14 cellular contexts compared by ENCODE assay signal in the genomic region with DNA sequence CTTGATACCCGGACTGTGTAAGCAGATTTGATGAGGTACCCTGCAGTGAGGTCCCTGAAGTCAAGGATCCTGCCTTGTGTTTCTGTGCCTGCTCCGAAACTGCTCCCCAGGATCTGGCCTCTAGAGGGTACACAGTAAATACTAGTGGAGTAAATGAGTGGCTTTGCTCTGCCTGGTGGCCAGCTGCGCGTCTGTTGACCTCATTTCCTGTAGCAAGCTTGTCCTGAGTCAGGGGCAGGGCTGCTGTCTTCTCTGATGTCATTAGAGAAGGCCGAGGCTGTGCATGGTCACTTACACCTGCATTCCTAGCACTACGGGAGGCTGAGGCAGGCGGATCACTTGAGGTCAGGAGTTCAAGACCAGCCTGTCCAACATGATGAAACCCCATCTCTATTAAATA.
A peak's percentile ranks its signal among the peaks of the same experiment; 100 is the strongest.
DNase-seq lines count a peak whose midpoint lies in the region; ATAC-seq and TF ChIP-seq lines count a peak whose summit lies in the region.
"Had no signal": no experiment of that assay in that cellular context is flagged by ENCODE, and none has a peak within 500 bp of the region (broad histone marks: within the 10 kb centered on the region; RNA-seq: fewer than 3 reads in every experiment).

No MANE protein-coding gene starts in this region.

- no peak overlapping the region for H2AK5ac ChIP-seq in neuronal stem cell (ENCODE audit: low read depth, low read length)

- no peak overlapping the region for H3K23ac ChIP-seq in neuronal stem cell (ENCODE audit: low read depth, low read length, poor library complexity)

- no peak for TF ChIP-seq POLR2A in suprapubic skin (IDR thresholded peaks at IDR 0.05)

- no peak overlapping the region for H3K9ac ChIP-seq in neuronal stem cell (ENCODE audit: low read depth, low read length, poor library complexity)

- H2AFZ ChIP-seq in neuronal stem cell (ENCODE audit: low read length), result no peak overlapping the region

- H2BK12ac ChIP-seq in neuronal stem cell (ENCODE audit: low read length), result no peak overlapping the region

- no peak overlapping the region for H4K8ac ChIP-seq in neuronal stem cell (ENCODE audit: low read depth, low read length)

- H3K27me3 ChIP-seq in neuronal stem cell (ENCODE audit: control insufficient read depth in 3 of 3, insufficient read depth in 3 of 3, low read depth in 1 of 3, low read length in 3 of 3) (no peaks in the 10 kb centered on the region), suprapubic skin (no peaks in the 10 kb centered on the region)
- H3K27me3 ChIP-seq: pancreas had no signal

- H3K4me2 ChIP-seq in neuronal stem cell (ENCODE audit: insufficient read depth, low read length, poor library complexity, severe bottlenecking), result no peak overlapping the region
- H3K4me2 ChIP-seq: A549 had no signal

- H3K4me1 ChIP-seq in neuronal stem cell (ENCODE audit: control insufficient read depth in 2 of 2, insufficient read depth in 1 of 2, low read depth in 1 of 2, low read length in 2 of 2) (peaks cover 0 to 7% of the 10 kb centered on the region in 2 donors), suprapubic skin (no peaks in the 10 kb centered on the region)
- H3K4me1 ChIP-seq: pancreas had no signal

- H3K14ac ChIP-seq in neuronal stem cell (ENCODE audit: low read length), result no peak overlapping the region

- no peak overlapping the region for H2BK15ac ChIP-seq in neuronal stem cell (ENCODE audit: low read length)

- no peak for TF ChIP-seq EP300 in suprapubic skin (IDR thresholded peaks at IDR 0.05)

- TF ChIP-seq CTCF in fibroblast of villous mesenchyme (IDR thresholded peaks at IDR 0.05; ENCODE audit: insufficient read depth, low read depth, low read length) (peak; percentile 20), suprapubic skin (IDR thresholded peaks at IDR 0.05) (no peak)

- DNase-seq in Right ventricle myocardium inferior (ENCODE audit: missing footprints), result no peak
- no peak for DNase-seq in cardiac septum (ENCODE audit: low spot score)
- peak; percentile 87 for DNase-seq in RKO (ENCODE audit: low spot score)
- DNase-seq in fibroblast of villous mesenchyme (ENCODE audit: low read depth), result peak; percentile 69
- peak; percentile 48 for DNase-seq in renal cortical epithelial cell (ENCODE audit: low read depth)
- DNase-seq in neuronal stem cell (ENCODE audit: low spot score), result no peak
- no peak for DNase-seq in suprapubic skin (ENCODE audit: low spot score in 2 of 2)
- DNase-seq: activated CD4-positive, alpha-beta T cell treated with anti-CD3 and anti-CD28 coated beads for 36 hours; anterior cingulate cortex; NCI-H1694; pancreas had no signal

- H3K4me3 ChIP-seq in fibroblast of villous mesenchyme (ENCODE audit: low read depth, low read length) (no peak overlapping the region), neuronal stem cell (ENCODE audit: low read length in 2 of 2) (no peak overlapping the region), suprapubic skin (no peak overlapping the region)
- H3K4me3 ChIP-seq: A549, lung, pancreas had no signal

- intact Hi-C loops in Right ventricle myocardium inferior (cut with DNase I) (no loop called here), cardiac septum (cut with DNase I) (no loop called here)

- H3K9me3 ChIP-seq in neuronal stem cell (replicated peaks in 1 of 2; ENCODE audit: control insufficient read depth in 2 of 2, insufficient read depth in 1 of 2, low read depth in 1 of 2, low read length in 2 of 2), result peaks cover 0 to 5% of the 10 kb centered on the region in 2 donors
- no peaks in the 10 kb centered on the region for H3K9me3 ChIP-seq in suprapubic skin
- H3K9me3 ChIP-seq: pancreas had no signal

- no peak overlapping the region for H3K18ac ChIP-seq in neuronal stem cell (ENCODE audit: low read length)

- ATAC-seq in Right ventricle myocardium inferior (peak; percentile 54), GM21737 (IDR thresholded peaks at IDR 0.05; ENCODE audit: unreplicated experiment) (no peak)
- ATAC-seq: A549; activated CD4-positive, alpha-beta T cell treated with anti-CD3 and anti-CD28 coated beads for 36 hours had no signal

- no peak overlapping the region for H2BK120ac ChIP-seq in neuronal stem cell (ENCODE audit: low read depth, low read length)

- no peak overlapping the region for H4K91ac ChIP-seq in neuronal stem cell (ENCODE audit: low read depth, low read length, poor library complexity)

- H3K79me1 ChIP-seq in neuronal stem cell (ENCODE audit: low read depth, low read length), result no peaks in the 10 kb centered on the region

- H3K4ac ChIP-seq in neuronal stem cell (ENCODE audit: low read length), result no peak overlapping the region

- H3K27ac ChIP-seq in neuronal stem cell (replicated peaks; ENCODE audit: low read length) (no peak overlapping the region), suprapubic skin (no peak overlapping the region)
- H3K27ac ChIP-seq: pancreas had no signal

- no peaks in the 10 kb centered on the region for H3K36me3 ChIP-seq in neuronal stem cell (replicated peaks in 1 of 2; ENCODE audit: control insufficient read depth in 2 of 2, insufficient read depth in 2 of 2, low read length in 2 of 2)
- no peaks in the 10 kb centered on the region for H3K36me3 ChIP-seq in suprapubic skin
- H3K36me3 ChIP-seq: pancreas had no signal

- no peak overlapping the region for H2BK5ac ChIP-seq in neuronal stem cell (ENCODE audit: low read length)

- no CpG with 5 or more reads among the region's 7 CpGs for WGBS in neuronal stem cell (ENCODE audit: extremely low coverage in 2 of 2, insufficient read length in 2 of 2, insufficient replicate concordance in 1 of 2), 2 donors
- WGBS in suprapubic skin, result 72% methylated on average over 7 of the region's 7 CpGs

Comparison
In these comparisons a context has a peak if more than half of its experiments do, and no peak if none do; other contexts are left out.
1. DNase-seq: peak in RKO (single experiment), fibroblast of villous mesenchyme (single experiment) and renal cortical epithelial cell (single experiment); none in Right ventricle myocardium inferior (single experiment), cardiac septum (single experiment), neuronal stem cell (single experiment) and suprapubic skin (0 of 2).